ENCODE assay signal across 9 cellular contexts in the genomic region with DNA sequence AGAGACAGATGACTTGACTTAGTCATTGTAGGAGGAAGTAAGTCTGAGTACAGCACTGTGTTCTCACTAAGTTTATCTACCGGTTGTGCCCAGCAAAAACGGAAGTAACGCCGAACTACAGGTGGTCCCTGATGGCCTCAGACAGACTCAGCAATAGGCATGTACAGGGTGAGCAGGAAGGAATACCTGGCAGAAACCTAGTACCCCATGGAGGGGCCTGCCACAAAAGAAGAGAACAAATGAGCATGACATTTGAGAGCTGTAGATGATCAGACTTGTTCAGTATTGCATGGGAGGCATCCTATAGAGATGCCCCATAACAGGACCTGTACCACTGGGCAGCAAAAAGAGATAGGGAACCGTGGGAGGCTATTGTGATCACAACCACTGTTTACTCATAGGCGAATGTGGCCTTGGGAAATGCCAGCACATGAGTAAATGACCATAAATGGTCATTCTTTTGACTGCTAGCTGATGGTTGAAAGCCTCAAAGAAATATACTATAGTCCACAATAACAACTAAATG.
DNase-seq lines count a peak whose midpoint lies in the region; ATAC-seq, FAIRE-seq and TF ChIP-seq lines count a peak whose summit lies in the region.
"Had no signal": no experiment of that assay in that cellular context is flagged by ENCODE, and none has a peak within 500 bp of the region (broad histone marks: within the 10 kb centered on the region; RNA-seq: fewer than 3 reads in every experiment).

No MANE protein-coding gene starts in this region.

- TF ChIP-seq CTCF in HepG2 (CRISPR knock-in tag; IDR thresholded peaks at IDR 0.05) = no peak
- no peak for TF ChIP-seq CTCF in endodermal cell (conservative IDR thresholded peaks at IDR 0.05)

- no TSS peak for BruUV-seq in HepG2 (replicated peaks; lab: Mats Ljungman, UMichigan)

- no peaks in the 10 kb centered on the region for H4K20me1 ChIP-seq in HepG2 (ENCODE audit: insufficient read depth, low read length)

- H3K9me3 ChIP-seq in HepG2 (ENCODE audit: low read length) = no peaks in the 10 kb centered on the region
- H3K9me3 ChIP-seq in endodermal cell (ENCODE audit: control insufficient read depth, low read length) = no peaks in the 10 kb centered on the region

- H3K27me3 ChIP-seq in HepG2 (ENCODE audit: control insufficient read depth in 1 of 2, insufficient read depth in 2 of 2, low read length in 2 of 2) (peaks cover 0 to 23% of the 10 kb centered on the region in 2 experiments; a peak in 3 of 5 replicates), endodermal cell (ENCODE audit: control insufficient read depth, insufficient read depth, low read length, poor library complexity, severe bottlenecking) (no peaks in the 10 kb centered on the region)

- no peak overlapping the region for H3K4me2 ChIP-seq in HepG2 (ENCODE audit: low read depth, low read length)

- CTCF ChIA-PET in HepG2 (lab: Yijun Ruan, JAX; ENCODE audit: low intra/inter-chr PET ratio, low total read pairs) = no interaction called here

- H3K27ac Mint-ChIP-seq in endodermal cell = no peak overlapping the region

- in situ Hi-C loops in HepG2 (cut with HindIII; ENCODE audit: extremely low pct_ligation_motif_present, low pct_unique_long_range_greater_than_20kb) = no loop called here

- peaks cover 3% of the 10 kb centered on the region for H3K27me3 Mint-ChIP-seq in endodermal cell (ENCODE audit: insufficient read depth)

- no peak for FAIRE-seq in HepG2 (lab: Jason Lieb, UNC)

- POLR2A ChIA-PET in HepG2 (lab: Yijun Ruan, JAX) = no interaction called here

- intact Hi-C loops in HepG2 (cut with micrococcal nuclease; ENCODE audit: unreplicated experiment) = no loop called here

- TF ChIP-seq POLR2A in HepG2 (IDR thresholded peaks at IDR 0.05; ENCODE audit: insufficient read depth in 1 of 2, low read depth in 2 of 2, low read length in 2 of 2) = no peak

- WGBS in HepG2 (ENCODE audit: low lambda C conversion rate) = 29% methylated on average over 6 of the region's 6 CpGs
- 85 to 86% methylated on average over 6 of the region's 6 CpGs for WGBS in endodermal cell (ENCODE audit: insufficient coverage in 1 of 2, insufficient read length in 1 of 2), 2 experiments

- peaks cover 9% of the 10 kb centered on the region for H3K4me1 Mint-ChIP-seq in endodermal cell

- ATAC-seq in HG02884 (IDR thresholded peaks at IDR 0.05; ENCODE audit: unreplicated experiment) (peak; percentile 57), HepG2 (peak; percentile 52)

- peak; percentile 36 for DNase-seq in NK-92 treated with Interleukin-12 subunit alpha and Interleukin-12 subunit beta, amount 100 ng/mL, for 24 hours (lab: John Stamatoyannopoulos, UW)
- no peak for DNase-seq in NK-92 (lab: John Stamatoyannopoulos, UW; ENCODE audit: unreplicated experiment)
- peak; percentile 40 for DNase-seq in SKM-1 treated with dmso at 0.1 percent for 144 hours (lab: John Stamatoyannopoulos, UW; ENCODE audit: unreplicated experiment)
- DNase-seq in HepG2 (ENCODE audit: low spot score) = peak; percentile 35
- DNase-seq in islet precursor cell = no peak
- no peak for DNase-seq in cortex of kidney (lab: John Stamatoyannopoulos, UW)
- DNase-seq in endodermal cell = no peak

- no peaks in the 10 kb centered on the region for H3K9me3 Mint-ChIP-seq in endodermal cell

- H3K4me3 ChIP-seq in HepG2 (replicated peaks in 1 of 3; ENCODE audit: insufficient read depth in 1 of 3, low read depth in 2 of 3, low read length in 3 of 3) = no peak overlapping the region
- H3K4me3 ChIP-seq in endodermal cell (ENCODE audit: low read length) = no peak overlapping the region

- H3K9ac ChIP-seq in HepG2 (ENCODE audit: insufficient read depth, low read depth, low read length) (no peak overlapping the region), endodermal cell (ENCODE audit: extremely low read depth, low read length, poor library complexity, severe bottlenecking) (no peak overlapping the region)

- H3K36me3 ChIP-seq in HepG2 (replicated peaks in 1 of 2; ENCODE audit: control insufficient read depth in 1 of 2, insufficient read depth in 2 of 2, low read length in 2 of 2) = no peaks in the 10 kb centered on the region
- no peaks in the 10 kb centered on the region for H3K36me3 ChIP-seq in endodermal cell (ENCODE audit: control insufficient read depth, insufficient read depth, low read length)

- no peak overlapping the region for H3K4me3 Mint-ChIP-seq in endodermal cell

- H3K36me3 Mint-ChIP-seq in endodermal cell (ENCODE audit: low read depth) = no peaks in the 10 kb centered on the region

- no peak for TF ChIP-seq EP300 in HepG2 (IDR thresholded peaks at IDR 0.05; ENCODE audit: low read depth in 2 of 2, low read length in 2 of 2)
- no peak for TF ChIP-seq EP300 in HepG2 (CRISPR knock-in tag; IDR thresholded peaks at IDR 0.05; ENCODE audit: borderline replicate concordance)

- H2AFZ ChIP-seq in HepG2 (ENCODE audit: low read length) = no peak overlapping the region

- no peak for TF ChIP-seq RAD21 in HepG2 (CRISPR knock-in tag; IDR thresholded peaks at IDR 0.05)

- H3K79me2 ChIP-seq in HepG2 (ENCODE audit: insufficient read depth, low read length) = no peaks in the 10 kb centered on the region

- no peak overlapping the region for H3K27ac ChIP-seq in HepG2 (ENCODE audit: extremely low read length, insufficient read depth, low read length)
- no peak overlapping the region for H3K27ac ChIP-seq in endodermal cell (ENCODE audit: low read depth, low read length)
- H3K27ac ChIP-seq: 22Rv1 had no signal

- no peaks in the 10 kb centered on the region for H3K4me1 ChIP-seq in HepG2 (ENCODE audit: insufficient read depth, low read length)
- H3K4me1 ChIP-seq in endodermal cell (ENCODE audit: control insufficient read depth, insufficient read depth, low read length) = no peaks in the 10 kb centered on the region

TF ChIP-seq in HepG2, 621 proteins besides CTCF, POLR2A, EP300 and RAD21:
- no peak for TF ChIP-seq SALL1 (CRISPR knock-in tag; IDR thresholded peaks at IDR 0.05)
- TF ChIP-seq SOX13 (IDR thresholded peaks at IDR 0.05) = no peak
- peak in 1 of 2 experiments; percentile 34; a peak in 1 of 4 replicates for TF ChIP-seq SOX13 (CRISPR knock-in tag; conservative IDR thresholded peaks at IDR 0.05 in 1 of 2, IDR thresholded peaks at IDR 0.05 in 1 of 2)
- TF ChIP-seq SRF (IDR thresholded peaks at IDR 0.05; ENCODE audit: low read depth, low read length) = peak; percentile 82; the same call in 1 of the 2 replicates

Comparison
In these comparisons a context has a peak if more than half of its experiments do, and no peak if none do; other contexts are left out.
1. DNase-seq: peak in NK-92 treated with Interleukin-12 subunit alpha and Interleukin-12 subunit beta, amount 100 ng/mL, for 24 hours (single experiment), SKM-1 treated with dmso at 0.1 percent for 144 hours (single experiment) and HepG2 (single experiment); none in NK-92 (single experiment), islet precursor cell (single experiment), cortex of kidney (single experiment) and endodermal cell (single experiment).